26 cellular contexts compared by ENCODE assay signal in the genomic region with DNA sequence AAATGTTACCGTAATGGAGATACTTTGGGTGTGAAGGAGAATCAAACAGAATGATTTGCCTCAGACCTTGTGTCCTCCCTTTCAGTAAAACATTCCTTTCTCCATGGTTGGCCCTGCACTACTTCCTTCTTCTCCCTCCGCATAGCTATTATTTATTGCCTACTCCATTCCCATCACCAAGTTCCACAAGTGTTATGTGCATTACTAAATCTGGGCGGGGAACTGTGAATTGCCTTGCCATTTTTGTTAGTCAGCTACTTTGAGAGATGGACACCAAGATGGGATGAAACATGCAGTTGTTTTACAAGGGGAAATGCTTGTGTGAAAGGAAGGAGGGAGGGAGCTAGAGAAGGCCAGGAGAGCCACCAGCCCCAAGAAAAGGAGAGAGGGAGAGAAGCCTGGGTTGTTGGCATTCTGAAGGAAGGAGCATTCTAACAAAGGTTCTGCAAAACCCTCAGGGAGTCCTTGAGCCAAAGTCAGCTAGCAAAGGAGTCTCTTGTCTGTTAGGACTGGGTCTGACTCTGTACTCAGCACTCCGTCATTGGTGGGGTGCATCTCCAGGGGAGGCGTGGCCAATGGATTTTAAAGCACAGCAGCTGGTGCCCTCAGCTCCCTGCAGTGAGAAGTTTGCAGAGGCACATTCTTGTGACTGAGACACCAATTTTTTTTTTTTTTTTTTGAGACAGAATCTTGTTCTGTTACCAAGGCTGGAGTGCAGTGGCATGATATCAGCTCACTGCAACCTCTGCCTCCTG.
DNase-seq lines count a peak whose midpoint lies in the region; ATAC-seq and TF ChIP-seq lines count a peak whose summit lies in the region.
"Had no signal": no experiment of that assay in that cellular context is flagged by ENCODE, and none has a peak within 500 bp of the region (broad histone marks: within the 10 kb centered on the region; RNA-seq: fewer than 3 reads in every experiment).

No MANE protein-coding gene starts in this region.

- H4K20me1 ChIP-seq in neural progenitor cell (ENCODE audit: low read depth), result no peaks in the 10 kb centered on the region
- H4K20me1 ChIP-seq: BLaER1 had no signal

- H3K27ac Mint-ChIP-seq in neural progenitor cell, result no peak overlapping the region
- H3K27ac Mint-ChIP-seq: activated naive CD8-positive, alpha-beta T cell treated with anti-CD3 and anti-CD28 coated beads, Interleukin-2, amount 10 ng/mL, durations not matched to agents 7 days and 5 days; memory B cell; stimulated activated naive CD8-positive, alpha-beta T cell treated with anti-CD3 and anti-CD28 coated beads, Interleukin-15, Interleukin-2, amounts not matched to agents 100 ng/mL and 50 ng/mL, for 24 hours had no signal

- H3K27me3 Mint-ChIP-seq in neural progenitor cell (ENCODE audit: insufficient read depth, low read depth), result peaks cover 5% of the 10 kb centered on the region
- H3K27me3 Mint-ChIP-seq: activated naive CD8-positive, alpha-beta T cell treated with anti-CD3 and anti-CD28 coated beads, Interleukin-2, amount 10 ng/mL, durations not matched to agents 7 days and 5 days; stimulated activated naive CD8-positive, alpha-beta T cell treated with anti-CD3 and anti-CD28 coated beads, Interleukin-15, Interleukin-2, amounts not matched to agents 100 ng/mL and 50 ng/mL, for 24 hours had no signal

- H3K4me1 Mint-ChIP-seq in neural progenitor cell, result peaks cover 6% of the 10 kb centered on the region
- H3K4me1 Mint-ChIP-seq: memory B cell had no signal

- H3K9me3 ChIP-seq in neural progenitor cell (ENCODE audit: low read depth), result no peaks in the 10 kb centered on the region
- H3K9me3 ChIP-seq: BLaER1, SJSA1, thyroid gland had no signal

- H3F3A ChIP-seq in neural progenitor cell (ENCODE audit: low read depth), result peaks cover 5% of the 10 kb centered on the region

- no peak overlapping the region for H3K9ac ChIP-seq in neural progenitor cell
- H3K9ac ChIP-seq: BLaER1 had no signal

- H3K27me3 ChIP-seq in neural progenitor cell, result no peaks in the 10 kb centered on the region
- H3K27me3 ChIP-seq: BLaER1, thyroid gland had no signal

- H3K4me1 ChIP-seq in neural progenitor cell, result peaks cover 7% of the 10 kb centered on the region
- H3K4me1 ChIP-seq: BLaER1, SJSA1, thyroid gland had no signal

- no peak overlapping the region for H3K4me3 Mint-ChIP-seq in neural progenitor cell
- H3K4me3 Mint-ChIP-seq: activated naive CD8-positive, alpha-beta T cell treated with anti-CD3 and anti-CD28 coated beads, Interleukin-2, amount 10 ng/mL, durations not matched to agents 7 days and 5 days; memory B cell; naive thymus-derived CD4-positive, alpha-beta T cell; stimulated activated naive CD8-positive, alpha-beta T cell treated with anti-CD3 and anti-CD28 coated beads, Interleukin-15, Interleukin-2, amounts not matched to agents 100 ng/mL and 50 ng/mL, for 24 hours had no signal

- TF ChIP-seq CTCF in epithelial cell of esophagus (IDR thresholded peaks at IDR 0.05; ENCODE audit: insufficient read depth, low read depth, low read length, missing control alignments), result no peak
- TF ChIP-seq CTCF in neural progenitor cell (IDR thresholded peaks at IDR 0.05), result no peak

- H3K4me3 ChIP-seq in epithelial cell of esophagus (ENCODE audit: low read length), result no peak overlapping the region
- H3K4me3 ChIP-seq in neural progenitor cell, result no peak overlapping the region
- H3K4me3 ChIP-seq: BLaER1, SJSA1, thyroid gland had no signal

- peak overlapping the region; percentile 85 for H2AFZ ChIP-seq in neural progenitor cell (replicated peaks)

- no peak overlapping the region for H3K27ac ChIP-seq in neural progenitor cell
- H3K27ac ChIP-seq: 22Rv1, BLaER1, SJSA1, thyroid gland, VCaP had no signal

- no peaks in the 10 kb centered on the region for H3K36me3 Mint-ChIP-seq in neural progenitor cell
- H3K36me3 Mint-ChIP-seq: activated naive CD8-positive, alpha-beta T cell treated with anti-CD3 and anti-CD28 coated beads, Interleukin-2, amount 10 ng/mL, durations not matched to agents 7 days and 5 days; memory B cell; naive thymus-derived CD4-positive, alpha-beta T cell had no signal

- DNase-seq in DMS 273 (lab: John Stamatoyannopoulos, UW; ENCODE audit: unreplicated experiment) (peak; percentile 42), DMS 273 treated with DMSO at 0.1 percent for 48 hours (lab: John Stamatoyannopoulos, UW) (no peak), NCI-H2171 (lab: John Stamatoyannopoulos, UW) (peak; percentile 25), epithelial cell of esophagus (ENCODE audit: low read depth) (peak; percentile 9), neural progenitor cell (ENCODE audit: low spot score) (peak; percentile 8), AG08396 (ENCODE audit: low spot score) (no peak)
- DNase-seq: activated CD4-positive, alpha-beta T cell treated with anti-CD3 and anti-CD28 coated beads, Interleukin-2, amount 50 U/mL, for 4 hours; activated CD8-positive, alpha-beta memory T cell treated with anti-CD3 and anti-CD28 coated beads, Interleukin-2, amount 50 U/mL, for 48 hours; activated naive CD8-positive, alpha-beta T cell treated with anti-CD3 and anti-CD28 coated beads, Interleukin-2, amount 10 ng/mL, durations not matched to agents 7 days and 5 days; cerebellar nuclear complex; foreskin melanocyte; left cardiac atrium; naive thymus-derived CD4-positive, alpha-beta T cell; NCI-H187; stimulated activated CD4-positive, alpha-beta T cell treated with anti-CD3 and anti-CD28 coated beads, Interleukin-12 subunit alpha, Interleukin-12 subunit beta, amount 100 ng/mL, for 4 hours; T-helper 2 cell; thyroid gland had no signal

- H3K79me2 ChIP-seq in neural progenitor cell (ENCODE audit: low read depth), result no peaks in the 10 kb centered on the region

- no peak overlapping the region for H3K4me2 ChIP-seq in neural progenitor cell
- H3K4me2 ChIP-seq: BLaER1 had no signal

- no peaks in the 10 kb centered on the region for H3K9me3 Mint-ChIP-seq in neural progenitor cell
- H3K9me3 Mint-ChIP-seq: activated naive CD8-positive, alpha-beta T cell treated with anti-CD3 and anti-CD28 coated beads, Interleukin-2, amount 10 ng/mL, durations not matched to agents 7 days and 5 days; memory B cell; naive thymus-derived CD4-positive, alpha-beta T cell; stimulated activated naive CD8-positive, alpha-beta T cell treated with anti-CD3 and anti-CD28 coated beads, Interleukin-15, Interleukin-2, amounts not matched to agents 100 ng/mL and 50 ng/mL, for 24 hours had no signal

- ATAC-seq in GM21619 (IDR thresholded peaks at IDR 0.05; ENCODE audit: unreplicated experiment) (no peak), HG03159 (IDR thresholded peaks at IDR 0.05; ENCODE audit: unreplicated experiment) (no peak)
- ATAC-seq: left cardiac atrium; naive thymus-derived CD4-positive, alpha-beta T cell; Panc1 had no signal

- H3K36me3 ChIP-seq in neural progenitor cell, result no peaks in the 10 kb centered on the region
- H3K36me3 ChIP-seq: BLaER1, SJSA1, thyroid gland had no signal

Comparison
In these comparisons a context has a peak if more than half of its experiments do, and no peak if none do; other contexts are left out.
1. DNase-seq: peak in DMS 273 (single experiment), NCI-H2171 (single experiment), epithelial cell of esophagus (single experiment) and neural progenitor cell (single experiment); none in DMS 273 treated with DMSO at 0.1 percent for 48 hours (single experiment) and AG08396 (single experiment).